In genomic region chr7:18727094-18727870, GRCh38 we compare ENCODE assay signal across 23 cellular contexts.
DNase-seq lines count a peak whose midpoint lies in the region; ATAC-seq, FAIRE-seq and TF ChIP-seq lines count a peak whose summit lies in the region.
"Had no signal": no experiment of that assay in that cellular context is flagged by ENCODE, and none has a peak within 500 bp of the region (broad histone marks: within the 10 kb centered on the region; RNA-seq: fewer than 3 reads in every experiment).

No MANE protein-coding gene starts in this region.

- H3K36me3 Mint-ChIP-seq in activated T-helper 17 cell treated with anti-CD3 and anti-CD28 coated beads, Interleukin-2, amount 50 U/mL, for 72 hours (ENCODE audit: low read depth) = no peaks in the 10 kb centered on the region
- no peaks in the 10 kb centered on the region for H3K36me3 Mint-ChIP-seq in activated T-cell treated with anti-CD3 and anti-CD28 coated beads, Interleukin-2, amount 50 U/mL, for 72 hours (ENCODE audit: insufficient read depth in 2 of 2)
- H3K36me3 Mint-ChIP-seq: activated CD4-positive, alpha-beta memory T cell treated with anti-CD3 and anti-CD28 coated beads for 36 hours; activated naive CD8-positive, alpha-beta T cell treated with anti-CD3 and anti-CD28 coated beads, Interleukin-2, amount 10 ng/mL, durations not matched to agents 7 days and 5 days had no signal

- H3K9me2 ChIP-seq in PC-9 (ENCODE audit: insufficient read depth) = no peaks in the 10 kb centered on the region

- no peaks in the 10 kb centered on the region for H3K27me3 Mint-ChIP-seq in activated T-helper 17 cell treated with anti-CD3 and anti-CD28 coated beads, Interleukin-2, amount 50 U/mL, for 72 hours
- no peaks in the 10 kb centered on the region for H3K27me3 Mint-ChIP-seq in activated T-cell treated with anti-CD3 and anti-CD28 coated beads, Interleukin-2, amount 50 U/mL, for 72 hours (ENCODE audit: low read depth)
- H3K27me3 Mint-ChIP-seq: activated B cell treated with CpG ODN at 0.5 μM for 24 hours; activated CD4-positive, alpha-beta memory T cell treated with anti-CD3 and anti-CD28 coated beads for 36 hours; activated naive CD8-positive, alpha-beta T cell treated with anti-CD3 and anti-CD28 coated beads, Interleukin-2, amount 10 ng/mL, durations not matched to agents 7 days and 5 days; naive B cell; stimulated activated naive CD8-positive, alpha-beta T cell treated with anti-CD3 and anti-CD28 coated beads, Interleukin-15, Interleukin-2, amounts not matched to agents 100 ng/mL and 50 ng/mL, for 24 hours had no signal

- H3K27ac ChIP-seq in PC-9 = no peak overlapping the region
- H3K27ac ChIP-seq: body of pancreas, coronary artery, tibial artery had no signal

- no TSS peak for BruUV-seq in PC-9 (replicated peaks; lab: Mats Ljungman, UMichigan)

- POLR2A ChIA-PET in PC-9 (lab: Charles Lee; ENCODE audit: unreplicated experiment) = no interaction called here

- no peak overlapping the region for H3K4me2 ChIP-seq in PC-9

- H3K27me3 ChIP-seq in bronchial epithelial cell (ENCODE audit: control insufficient read depth, insufficient read depth, low read length) = no peaks in the 10 kb centered on the region
- H3K27me3 ChIP-seq in PC-9 (ENCODE audit: insufficient read depth, low read depth) = no peaks in the 10 kb centered on the region
- H3K27me3 ChIP-seq: body of pancreas, tibial artery had no signal

- H3K4me1 Mint-ChIP-seq in activated T-helper 17 cell treated with anti-CD3 and anti-CD28 coated beads, Interleukin-2, amount 50 U/mL, for 72 hours = no peaks in the 10 kb centered on the region
- H3K4me1 Mint-ChIP-seq in activated T-cell treated with anti-CD3 and anti-CD28 coated beads, Interleukin-2, amount 50 U/mL, for 72 hours (ENCODE audit: low read depth) = no peaks in the 10 kb centered on the region
- H3K4me1 Mint-ChIP-seq: activated B cell treated with CpG ODN at 0.5 μM for 24 hours; activated naive CD8-positive, alpha-beta T cell treated with anti-CD3 and anti-CD28 coated beads, Interleukin-2, amount 10 ng/mL, durations not matched to agents 7 days and 5 days; CD14-positive monocyte; naive B cell had no signal

- H3K4me1 ChIP-seq in PC-9 (replicated peaks; ENCODE audit: insufficient read depth) = no peaks in the 10 kb centered on the region
- H3K4me1 ChIP-seq: body of pancreas, tibial artery had no signal

- no peaks in the 10 kb centered on the region for H3K9me3 ChIP-seq in PC-9 (ENCODE audit: insufficient read depth, low read depth)
- H3K9me3 ChIP-seq: body of pancreas, tibial artery had no signal

- H3F3A ChIP-seq in PC-9 (ENCODE audit: insufficient read depth, low read depth) = no peaks in the 10 kb centered on the region

- TF ChIP-seq CTCF in bronchial epithelial cell (IDR thresholded peaks at IDR 0.05; ENCODE audit: insufficient read depth, low read length, severe bottlenecking) (no peak), PC-9 (conservative IDR thresholded peaks at IDR 0.05) (no peak)

- H2AFZ ChIP-seq in PC-9 = no peak overlapping the region; the same call in none of the 2 replicates

- ATAC-seq in activated T-helper 17 cell treated with anti-CD3 and anti-CD28 coated beads, Interleukin-2, amount 50 U/mL, for 72 hours (replicated peaks) = no peak
- ATAC-seq in activated T-cell treated with anti-CD3 and anti-CD28 coated beads, Interleukin-2, amount 50 U/mL, for 72 hours (replicated peaks in 1 of 2) = no peak
- ATAC-seq: body of pancreas had no signal

- H3K4me3 Mint-ChIP-seq in activated T-helper 17 cell treated with anti-CD3 and anti-CD28 coated beads, Interleukin-2, amount 50 U/mL, for 72 hours = no peak overlapping the region
- H3K4me3 Mint-ChIP-seq in activated T-cell treated with anti-CD3 and anti-CD28 coated beads, Interleukin-2, amount 50 U/mL, for 72 hours = no peak overlapping the region
- H3K4me3 Mint-ChIP-seq: activated B cell treated with CpG ODN at 0.5 μM for 24 hours; activated CD4-positive, alpha-beta memory T cell treated with anti-CD3 and anti-CD28 coated beads for 36 hours; activated naive CD8-positive, alpha-beta T cell treated with anti-CD3 and anti-CD28 coated beads, Interleukin-2, amount 10 ng/mL, durations not matched to agents 7 days and 5 days; CD14-positive monocyte; naive B cell; stimulated activated naive CD8-positive, alpha-beta T cell treated with anti-CD3 and anti-CD28 coated beads, Interleukin-15, Interleukin-2, amounts not matched to agents 100 ng/mL and 50 ng/mL, for 24 hours had no signal

- no peaks in the 10 kb centered on the region for H3K36me3 ChIP-seq in bronchial epithelial cell (ENCODE audit: control insufficient read depth, insufficient read depth, low read length)
- no peaks in the 10 kb centered on the region for H3K36me3 ChIP-seq in PC-9 (ENCODE audit: low read depth)
- H3K36me3 ChIP-seq: tibial artery had no signal

- no peaks in the 10 kb centered on the region for H3K79me2 ChIP-seq in PC-9 (ENCODE audit: low read depth)

- H3K4me3 ChIP-seq in bronchial epithelial cell (ENCODE audit: low read depth, low read length) (no peak overlapping the region), PC-9 (no peak overlapping the region)
- H3K4me3 ChIP-seq: body of pancreas, coronary artery, tibial artery had no signal

- no peak overlapping the region for H3K27ac Mint-ChIP-seq in activated T-helper 17 cell treated with anti-CD3 and anti-CD28 coated beads, Interleukin-2, amount 50 U/mL, for 72 hours
- H3K27ac Mint-ChIP-seq in activated T-cell treated with anti-CD3 and anti-CD28 coated beads, Interleukin-2, amount 50 U/mL, for 72 hours = no peak overlapping the region
- H3K27ac Mint-ChIP-seq: activated B cell treated with CpG ODN at 0.5 μM for 24 hours; activated CD4-positive, alpha-beta memory T cell treated with anti-CD3 and anti-CD28 coated beads for 36 hours; activated naive CD8-positive, alpha-beta T cell treated with anti-CD3 and anti-CD28 coated beads, Interleukin-2, amount 10 ng/mL, durations not matched to agents 7 days and 5 days; CD14-positive monocyte; stimulated activated naive CD8-positive, alpha-beta T cell treated with anti-CD3 and anti-CD28 coated beads, Interleukin-15, Interleukin-2, amounts not matched to agents 100 ng/mL and 50 ng/mL, for 24 hours had no signal

- H4K20me1 ChIP-seq in PC-9 (ENCODE audit: insufficient read depth) = no peaks in the 10 kb centered on the region

- peak; percentile 60 for DNase-seq in M059J (ENCODE audit: low read depth)
- DNase-seq in bronchial epithelial cell (ENCODE audit: low read depth) = peak; percentile 31
- DNase-seq in left kidney (ENCODE audit: low read depth, low spot score) = peak; percentile 60
- DNase-seq in PC-9 = no peak
- DNase-seq in germinal center (ENCODE audit: low spot score) = no peak
- DNase-seq in activated T-cell treated with anti-CD3 and anti-CD28 coated beads, Interleukin-2, amount 50 U/mL, for 72 hours = no peak
- DNase-seq: activated B cell treated with CpG ODN at 0.5 μM for 24 hours; activated CD4-positive, alpha-beta memory T cell treated with anti-CD3 and anti-CD28 coated beads for 36 hours; activated CD8-positive, alpha-beta memory T cell treated with anti-CD3 and anti-CD28 coated beads, Interleukin-2, amount 50 U/mL, for 48 hours; activated effector memory CD4-positive, alpha-beta T cell treated with Interleukin-2 at 50 U/mL for 16 hours; activated naive CD8-positive, alpha-beta T cell treated with anti-CD3 and anti-CD28 coated beads, Interleukin-2, amount 10 ng/mL, durations not matched to agents 7 days and 5 days; body of pancreas; Calu3; H7; mesendoderm; naive B cell; NCI-H2029 treated with DMSO at 0.1 percent for 48 hours; NCI-H2227 treated with DMSO at 0.1 percent for 48 hours; tibial artery had no signal

- intact Hi-C loops in PC-9 (cut with micrococcal nuclease; ENCODE audit: unreplicated experiment) = no loop called here

- FAIRE-seq in bronchial epithelial cell (lab: Jason Lieb, UNC) = no peak

- CTCF ChIA-PET in PC-9 (lab: Charles Lee) = no interaction called here

- H3K9me3 Mint-ChIP-seq in activated T-helper 17 cell treated with anti-CD3 and anti-CD28 coated beads, Interleukin-2, amount 50 U/mL, for 72 hours = no peaks in the 10 kb centered on the region
- no peaks in the 10 kb centered on the region for H3K9me3 Mint-ChIP-seq in activated T-cell treated with anti-CD3 and anti-CD28 coated beads, Interleukin-2, amount 50 U/mL, for 72 hours
- H3K9me3 Mint-ChIP-seq: activated B cell treated with CpG ODN at 0.5 μM for 24 hours; activated CD4-positive, alpha-beta memory T cell treated with anti-CD3 and anti-CD28 coated beads for 36 hours; naive B cell; stimulated activated naive CD8-positive, alpha-beta T cell treated with anti-CD3 and anti-CD28 coated beads, Interleukin-15, Interleukin-2, amounts not matched to agents 100 ng/mL and 50 ng/mL, for 24 hours had no signal

Comparison
In these comparisons a context has a peak if more than half of its experiments do, and no peak if none do; other contexts are left out.
1. DNase-seq: peak in M059J (single experiment), bronchial epithelial cell (single experiment) and left kidney (single experiment); none in PC-9 (0 of 2), germinal center (single experiment) and activated T-cell treated with anti-CD3 and anti-CD28 coated beads, Interleukin-2, amount 50 U/mL, for 72 hours (0 of 2).